In the genomic region with DNA sequence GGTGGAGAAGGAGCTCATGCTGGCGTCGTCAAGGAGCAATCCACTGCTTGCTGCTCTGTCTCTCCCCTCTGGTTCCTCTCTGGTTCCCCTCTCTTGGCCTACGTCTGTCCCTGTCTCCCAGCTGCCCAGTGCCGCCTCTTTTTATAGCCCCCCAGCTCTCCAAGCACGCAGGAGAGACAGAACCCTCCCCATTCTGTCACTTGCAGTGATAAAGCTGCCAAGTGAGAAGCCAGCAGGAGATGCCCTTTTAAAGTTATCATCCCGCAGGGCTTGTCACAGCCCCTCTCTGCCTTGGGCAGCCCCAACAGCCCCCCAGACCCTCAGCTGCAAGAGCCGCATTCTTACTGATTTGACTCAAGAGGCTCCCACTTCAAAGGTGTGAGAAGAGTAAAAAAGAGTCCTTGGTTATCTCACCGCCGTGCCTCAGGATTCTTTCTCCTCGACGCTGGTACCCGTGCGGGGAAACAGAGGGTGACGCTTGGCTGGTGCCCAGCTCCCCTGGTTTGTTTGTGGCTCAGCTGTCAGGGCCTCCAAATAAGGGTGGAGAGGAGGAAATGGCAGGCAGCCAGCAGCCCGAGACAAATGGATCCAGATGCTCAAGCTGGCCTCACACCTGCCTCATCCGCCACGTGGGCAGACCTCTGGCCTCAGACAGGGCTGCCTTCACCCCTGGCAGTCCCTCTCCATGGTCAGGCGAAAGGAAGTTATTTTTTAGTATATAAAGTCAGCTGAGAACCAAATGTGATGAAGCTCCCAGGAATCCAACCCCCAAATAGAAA, we compare ENCODE assay signal across 2 cellular contexts.
TF ChIP-seq lines count a peak whose summit lies in the region.

Gene NPPA (minus strand): TSS at position 117 of the 779 bp plus-strand sequence. CDS start 99 bp downstream, at position 18.

TF ChIP-seq in HepG2, 621 proteins besides CTCF, POLR2A, EP300 and RAD21:
- TF ChIP-seq ZFP62 (CRISPR knock-in tag; IDR thresholded peaks at IDR 0.05) (no peak), IRF9 (CRISPR knock-in tag; IDR thresholded peaks at IDR 0.05; ENCODE audit: borderline replicate concordance) (no peak), AGO2 (optimal IDR thresholded peaks at IDR 0.05; ENCODE audit: low read depth, low read length) (peak; percentile 25), HMGXB4 (CRISPR knock-in tag; IDR thresholded peaks at IDR 0.05; ENCODE audit: borderline replicate concordance in 1 of 2, low read depth in 1 of 2) (no peak), ZNF580 (CRISPR knock-in tag; IDR thresholded peaks at IDR 0.05; ENCODE audit: borderline replicate concordance, low read depth) (no peak), HIC2 (CRISPR knock-in tag; IDR thresholded peaks at IDR 0.05; ENCODE audit: low read depth) (no peak), KLF13 (CRISPR knock-in tag; IDR thresholded peaks at IDR 0.05) (no peak)

TF ChIP-seq in K562, 482 proteins besides CTCF, POLR2A, EP300 and RAD21:
- 0 out of 2 replicates have a peak, but pooled peaks have one; percentile 32 for TF ChIP-seq POLR2AphosphoS2 (IDR thresholded peaks at IDR 0.05; ENCODE audit: low read length)
- TF ChIP-seq POLR2G (IDR thresholded peaks at IDR 0.05; ENCODE audit: low read depth, low read length), result peak; percentile 24; the same call in 1 of the 2 replicates
- TF ChIP-seq FOXJ2 (tag; IDR thresholded peaks at IDR 0.05), result no peak
- TF ChIP-seq NFIC (IDR thresholded peaks at IDR 0.05), result peak; percentile 24; the same call in 1 of the 2 replicates
- no peak for TF ChIP-seq ZNF431 (CRISPR knock-in tag; IDR thresholded peaks at IDR 0.05)
